In genomic region chr3:139310474-139310933, GRCh38 we compare ENCODE assay signal across 13 cellular contexts. TPM values are rescaled to one million over a fixed set of nuclear protein-coding genes. Genes with fewer than 3 reads are reported as not detected.
DNase-seq lines count a peak whose midpoint lies in the region; ATAC-seq, FAIRE-seq and TF ChIP-seq lines count a peak whose summit lies in the region.
"Had no signal": no experiment of that assay in that cellular context is flagged by ENCODE, and none has a peak within 500 bp of the region (broad histone marks: within the 10 kb centered on the region; RNA-seq: fewer than 3 reads in every experiment).

No MANE protein-coding gene starts in this region.

- peak overlapping the region; percentile 88 to 92 for H3K27ac ChIP-seq in A549

- no peak for TF ChIP-seq CTCF in A549 (IDR thresholded peaks at IDR 0.05)
- TF ChIP-seq CTCF in astrocyte of the cerebellum (IDR thresholded peaks at IDR 0.05; ENCODE audit: low read depth, low read length, missing control alignments) = no peak

- H3K4me3 ChIP-seq in A549 = no peak overlapping the region
- H3K4me3 ChIP-seq in astrocyte of the cerebellum (ENCODE audit: low read depth, low read length) = no peak overlapping the region

- intact Hi-C loops in sciatic nerve (cut with DNase I) = no loop called here

- H3K4me1 ChIP-seq in A549 = peaks cover 59% of the 10 kb centered on the region

- no peak for TF ChIP-seq EP300 in A549 (IDR thresholded peaks at IDR 0.05)

- ATAC-seq in A549 (peak in 1 of 2 experiments; percentile 38; a peak in 2 of 6 replicates), sciatic nerve (no peak)

- POLR2A ChIA-PET in A549 (lab: Yijun Ruan, JAX) = interaction anchor here (1.3 kb wide), 1 partner anchor 8 kb away, joined by 3 read pairs; no protein-coding TSS in a partner anchor

- H3K9me3 ChIP-seq in A549 = no peaks in the 10 kb centered on the region

- peak overlapping the region; percentile 72 for H3K4me2 ChIP-seq in A549

- no peak for TF ChIP-seq RAD21 in A549 (conservative IDR thresholded peaks at IDR 0.05 in 1 of 2, IDR thresholded peaks at IDR 0.05 in 1 of 2)

- in situ Hi-C loops in astrocyte of the cerebellum (cut with HindIII; ENCODE audit: low sequenced_read_pairs) = loop anchor here (10.0 kb wide), 1 partner anchor 196 kb away; no protein-coding TSS in a partner anchor

- no peak for FAIRE-seq in A549 (lab: Jason Lieb, UNC)
- no peak for FAIRE-seq in GM19239 (lab: Jason Lieb, UNC)

- no peak for TF ChIP-seq POLR2A in A549 (IDR thresholded peaks at IDR 0.05; ENCODE audit: low read length)

- DNase-seq in A549 (ENCODE audit: low read depth in 1 of 2, low spot score in 1 of 2) (peak in 1 of 2 experiments; percentile 32), HPDE6-E6E7 (ENCODE audit: extremely low spot score) (peak; percentile 22), astrocyte of the cerebellum (ENCODE audit: low read depth) (peak; percentile 94), kidney glomerular epithelial cell (lab: John Stamatoyannopoulos, UW) (peak; percentile 79), GM19239 (ENCODE audit: insufficient read length, low spot score) (no peak), sciatic nerve (ENCODE audit: low spot score) (no peak), NCI-H1048 (lab: John Stamatoyannopoulos, UW) (no peak)
- DNase-seq in stimulated activated CD4-positive, alpha-beta T cell treated with anti-CD3 and anti-CD28 coated beads, Interleukin-4, amount 100 ng/mL, for 1 hour = no peak
- DNase-seq: activated CD4-positive, alpha-beta T cell treated with anti-CD3 and anti-CD28 coated beads for 4 hours; GF-D8; H9; NCI-H1092 treated with DMSO at 0.1 percent for 48 hours; NCI-H69 had no signal

- 51% methylated on average over 8 of the region's 8 CpGs for WGBS in A549 (ENCODE audit: missing lambda C conversion rate)

- CTCF ChIA-PET in A549 (lab: Yijun Ruan, JAX) = interaction anchor here (1.1 to 5.2 kb wide), 4 partner anchors 9 to 198 kb away, joined by 3 to 26 read pairs (median 4); no protein-coding TSS in a partner anchor

TF ChIP-seq in A549, 52 proteins besides CTCF, POLR2A, EP300 and RAD21:
- TF ChIP-seq FOSL2 (IDR thresholded peaks at IDR 0.05) (no peak), FOSL2 (CRISPR knock-in tag; IDR thresholded peaks at IDR 0.05) (no peak), HMGXB4 (CRISPR knock-in tag; IDR thresholded peaks at IDR 0.05; ENCODE audit: borderline replicate concordance) (no peak)

RNA-seq across cellular contexts. Expression of gene MRPS22, which starts 33.3 kb away (rescaled TPM):
- 37.2 and 57.3 TPM in 2 replicates for polyA plus RNA-seq in A549 (2011; rRNA removed)
- 27.7 and 32.9 TPM in 2 replicates for polyA plus RNA-seq in A549 (2012; cell fraction: cytosol; rRNA removed)
- 21.5 and 22.4 TPM in 2 replicates for polyA plus RNA-seq in A549 (2012; cell fraction: nucleus; rRNA removed)
- 47.3 to 56.4 TPM (median 49.6 TPM) in 3 replicates for polyA plus RNA-seq in A549 (2017; fragmentation: RNase III; extraction: RNeasy Plus Mini Kit Qiagen cat#74134 plus additional on column Dnase treatment)
- 8.5 and 9.2 TPM in 2 replicates for polyA minus RNA-seq in A549 (2011; rRNA and poly(A)+ RNA removed)
- 27.6 TPM for total RNA-seq in sciatic nerve

Comparison
In these comparisons a context has a peak if more than half of its experiments do, and no peak if none do; other contexts are left out.
1. DNase-seq: peak in HPDE6-E6E7 (single experiment), astrocyte of the cerebellum (single experiment) and kidney glomerular epithelial cell (single experiment); none in GM19239 (single experiment), sciatic nerve (single experiment), NCI-H1048 (single experiment) and stimulated activated CD4-positive, alpha-beta T cell treated with anti-CD3 and anti-CD28 coated beads, Interleukin-4, amount 100 ng/mL, for 1 hour (single experiment).